ENCODE assay signal across 8 cellular contexts in genomic region chr6:28816909-28817807, GRCh38.
A peak's percentile ranks its signal among the peaks of the same experiment; 100 is the strongest.
DNase-seq lines count a peak whose midpoint lies in the region; ATAC-seq and TF ChIP-seq lines count a peak whose summit lies in the region.

No MANE protein-coding gene starts in this region.

- in situ Hi-C loops in SK-MEL-5 (cut with HindIII; ENCODE audit: low pct_unique_long_range_greater_than_20kb, low sequenced_read_pairs) = no loop called here

- peaks cover 84% of the 10 kb centered on the region for H3K27me3 ChIP-seq in foreskin keratinocyte
- H3K27me3 ChIP-seq in effector memory CD4-positive, alpha-beta T cell (replicated peaks; ENCODE audit: control insufficient read depth, insufficient read depth, low read length, poor library complexity, severe bottlenecking) = peaks cover 58% of the 10 kb centered on the region

- ATAC-seq in foreskin keratinocyte (peak; percentile 83), HG03095 (IDR thresholded peaks at IDR 0.05; ENCODE audit: unreplicated experiment) (no peak)

- TF ChIP-seq CTCF in foreskin keratinocyte (conservative IDR thresholded peaks at IDR 0.05) = no peak
- no peak for TF ChIP-seq CTCF in lower leg skin (IDR thresholded peaks at IDR 0.05)

- WGBS in lower leg skin, 2 donors = 4% methylated on average over 27 of the region's 27 CpGs

- no peaks in the 10 kb centered on the region for H3K4me1 ChIP-seq in foreskin keratinocyte
- no peaks in the 10 kb centered on the region for H3K4me1 ChIP-seq in effector memory CD4-positive, alpha-beta T cell (ENCODE audit: control insufficient read depth, insufficient read depth, low read length, poor library complexity, severe bottlenecking)

- no peaks in the 10 kb centered on the region for H3K36me3 ChIP-seq in effector memory CD4-positive, alpha-beta T cell (ENCODE audit: control insufficient read depth, insufficient read depth, low read length)

- TF ChIP-seq POLR2A in lower leg skin (IDR thresholded peaks at IDR 0.05) = no peak

- intact Hi-C loops in lower leg skin (cut with DNase I; ENCODE audit: low total_unique reads) = no loop called here

- H3K27ac ChIP-seq in foreskin keratinocyte = no peak overlapping the region
- no peak overlapping the region for H3K27ac ChIP-seq in effector memory CD4-positive, alpha-beta T cell (ENCODE audit: insufficient read depth, low read length, poor library complexity, severe bottlenecking)

- H3K4me3 ChIP-seq in lower leg skin (ENCODE audit: low read depth, poor library complexity, severe bottlenecking) = no peak overlapping the region
- no peak overlapping the region for H3K4me3 ChIP-seq in effector memory CD4-positive, alpha-beta T cell (ENCODE audit: insufficient read depth, low read depth, low read length, poor library complexity, severe bottlenecking)

- no peaks in the 10 kb centered on the region for H3K9me3 ChIP-seq in effector memory CD4-positive, alpha-beta T cell (ENCODE audit: control insufficient read depth, low read length)

- peak; percentile 91 for DNase-seq in ELR (ENCODE audit: low read depth)
- peak; percentile 59 for DNase-seq in HK-2 (ENCODE audit: unreplicated experiment)
- peak; percentile 87 for DNase-seq in SK-MEL-5 (ENCODE audit: low read depth, low spot score)
- DNase-seq in foreskin keratinocyte = peak in 1 of 2 donors; percentile 88
- no peak for DNase-seq in lower leg skin (ENCODE audit: low spot score in 2 of 2)
- no peak for DNase-seq in NCI-H526 treated with DMSO at 0.1 percent for 48 hours (lab: John Stamatoyannopoulos, UW)
- DNase-seq in effector memory CD4-positive, alpha-beta T cell = no peak

Comparison
In these comparisons a context has a peak if more than half of its experiments do, and no peak if none do; other contexts are left out.
1. DNase-seq: peak in ELR (single experiment), HK-2 (single experiment) and SK-MEL-5 (single experiment); none in lower leg skin (0 of 2), NCI-H526 treated with DMSO at 0.1 percent for 48 hours (single experiment) and effector memory CD4-positive, alpha-beta T cell (0 of 3).